ENCODE assay signal across 1 cellular context in the genomic region with DNA sequence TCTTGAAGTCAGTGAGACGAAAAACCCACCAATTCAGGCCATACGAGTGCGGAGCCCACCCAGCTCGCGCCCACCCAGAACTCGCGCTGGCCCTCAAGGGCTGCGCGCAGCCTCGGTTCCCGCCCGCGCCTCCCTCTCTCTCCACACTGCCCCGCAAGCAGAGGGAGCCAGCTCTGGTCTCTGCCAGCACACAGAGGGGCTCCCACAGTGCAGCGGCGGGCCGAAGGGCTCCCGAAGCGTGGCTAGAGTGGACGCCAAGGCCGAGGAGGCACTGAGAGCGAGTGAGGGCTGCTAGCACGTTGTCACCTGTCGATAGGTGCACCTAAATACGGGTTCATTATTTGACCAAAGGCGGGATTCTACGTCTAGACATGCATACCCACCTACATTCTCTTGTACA.
TF ChIP-seq lines count a peak whose summit lies in the region.

No MANE protein-coding gene starts in this region.

TF ChIP-seq in H1, 55 proteins besides CTCF, POLR2A, EP300 and RAD21:
- TF ChIP-seq CREB1 (IDR thresholded peaks at IDR 0.05) (no peak), FOSL1 (IDR thresholded peaks at IDR 0.05; ENCODE audit: insufficient read depth, low read depth, low read length) (no peak), RNF2 (IDR thresholded peaks at IDR 0.05; ENCODE audit: borderline replicate concordance, low read depth, low read length, missing control alignments, poor library complexity, severe bottlenecking) (no peak), CHD2 (IDR thresholded peaks at IDR 0.05; ENCODE audit: low read length) (no peak), SP4 (IDR thresholded peaks at IDR 0.05; ENCODE audit: low read length) (no peak), TAF7 (optimal IDR thresholded peaks at IDR 0.05; ENCODE audit: borderline replicate concordance, low read depth, low read length) (no peak), SIRT6 (IDR thresholded peaks at IDR 0.05; ENCODE audit: low read length) (no peak), ATF3 (IDR thresholded peaks at IDR 0.05; ENCODE audit: insufficient read depth, low read depth, low read length) (no peak), HDAC6 (IDR thresholded peaks at IDR 0.05; ENCODE audit: low read depth, low read length) (no peak), SAP30 (IDR thresholded peaks at IDR 0.05; ENCODE audit: insufficient read depth, insufficient replicate concordance, low read length) (no peak), ASH2L (IDR thresholded peaks at IDR 0.05; ENCODE audit: low read length) (no peak), CEBPB (IDR thresholded peaks at IDR 0.05; ENCODE audit: low read depth, low read length) (no peak), CTBP2 (IDR thresholded peaks at IDR 0.05; ENCODE audit: borderline replicate concordance, insufficient read depth, insufficient read length, low read length) (no peak), SRF (IDR thresholded peaks at IDR 0.05; ENCODE audit: low read depth, low read length) (no peak), TCF12 (IDR thresholded peaks at IDR 0.05; ENCODE audit: low read depth, low read length) (no peak), TAF1 (IDR thresholded peaks at IDR 0.05; ENCODE audit: low read depth, low read length) (no peak), SP2 (IDR thresholded peaks at IDR 0.05; ENCODE audit: low read length) (no peak), BCL11A (IDR thresholded peaks at IDR 0.05; ENCODE audit: low read depth in 2 of 2, low read length in 2 of 2) (no peak), EGR1 (IDR thresholded peaks at IDR 0.05; ENCODE audit: borderline replicate concordance, low read depth, low read length) (no peak)
